ENCODE assay signal across 22 cellular contexts in genomic region chr4:166153539-166153938, GRCh38.
DNase-seq lines count a peak whose midpoint lies in the region; ATAC-seq and TF ChIP-seq lines count a peak whose summit lies in the region.
"Had no signal": no experiment of that assay in that cellular context is flagged by ENCODE, and none has a peak within 500 bp of the region (broad histone marks: within the 10 kb centered on the region; RNA-seq: fewer than 3 reads in every experiment).

No MANE protein-coding gene starts in this region.

- H3K4me3 ChIP-seq in right atrium auricular region (no peak overlapping the region), cardiac fibroblast (replicated peaks in 1 of 2; ENCODE audit: low read depth in 2 of 2, low read length in 2 of 2) (no peak overlapping the region), aorta (ENCODE audit: low read length in 2 of 2) (no peak overlapping the region)
- H3K4me3 ChIP-seq: BLaER1, upper lobe of left lung had no signal

- DNase-seq in Right ventricle myocardium inferior (ENCODE audit: missing footprints): no peak
- no peak for DNase-seq in right atrium auricular region (ENCODE audit: low spot score)
- DNase-seq in cardiac fibroblast (ENCODE audit: low read depth in 2 of 2): peak; percentile 74 to 88
- no peak for DNase-seq in left cardiac atrium
- DNase-seq in aorta: no peak
- DNase-seq in ureter (ENCODE audit: low spot score): no peak
- no peak for DNase-seq in effector memory CD8-positive, alpha-beta T cell
- no peak for DNase-seq in glutamatergic neuron
- DNase-seq: activated CD4-positive, alpha-beta T cell treated with anti-CD3 and anti-CD28 coated beads, Interleukin-2, amount 10 ng/mL, durations not matched to agents 24 days and 14 days; activated naive CD8-positive, alpha-beta T cell treated with anti-CD3 and anti-CD28 coated beads, Interleukin-2, amount 50 U/mL, for 24 hours; midbrain; NCI-H1417 treated with DMSO at 0.1 percent for 48 hours; NCI-H524 treated with DMSO at 0.1 percent for 48 hours; SHP77; small intestine; stimulated activated CD4-positive, alpha-beta T cell treated with anti-CD3 and anti-CD28 coated beads, Interleukin-4, amount 100 ng/mL, for 1 hour; stimulated activated naive CD8-positive, alpha-beta T cell treated with anti-CD3 and anti-CD28 coated beads, Interleukin-15, amount 100 ng/mL, for 72 hours; upper lobe of left lung had no signal

- H3K9me3 Mint-ChIP-seq in effector memory CD8-positive, alpha-beta T cell: peaks cover 16 to 17% of the 10 kb centered on the region in 2 donors
- no peaks in the 10 kb centered on the region for H3K9me3 Mint-ChIP-seq in glutamatergic neuron (ENCODE audit: unreplicated experiment)
- H3K9me3 Mint-ChIP-seq: activated CD4-positive, alpha-beta T cell treated with anti-CD3 and anti-CD28 coated beads, Interleukin-2, amount 10 ng/mL, durations not matched to agents 24 days and 14 days; activated naive CD8-positive, alpha-beta T cell treated with anti-CD3 and anti-CD28 coated beads, Interleukin-2, amount 50 U/mL, for 24 hours; activated T-helper 2 cell treated with anti-CD3 and anti-CD28 coated beads, Interferon-gamma antibody, Interleukin-2, Interleukin-4, amounts not matched to agents 10 μg/mL and 5 μg/mL and 100 μg/mL, durations not matched to agents 14 hours and 24 hours and 36 hours had no signal

- no peaks in the 10 kb centered on the region for H3K4me1 ChIP-seq in right atrium auricular region
- H3K4me1 ChIP-seq in aorta (ENCODE audit: control insufficient read depth in 1 of 2, insufficient read depth in 2 of 2, low read length in 2 of 2): no peaks in the 10 kb centered on the region
- H3K4me1 ChIP-seq: BLaER1, upper lobe of left lung had no signal

- H3K4me3 Mint-ChIP-seq in effector memory CD8-positive, alpha-beta T cell: no peak overlapping the region
- no peak overlapping the region for H3K4me3 Mint-ChIP-seq in glutamatergic neuron (ENCODE audit: unreplicated experiment)
- H3K4me3 Mint-ChIP-seq: activated CD4-positive, alpha-beta T cell treated with anti-CD3 and anti-CD28 coated beads, Interleukin-2, amount 10 ng/mL, durations not matched to agents 24 days and 14 days; activated naive CD8-positive, alpha-beta T cell treated with anti-CD3 and anti-CD28 coated beads, Interleukin-2, amount 50 U/mL, for 24 hours; neural crest cell; stimulated activated naive CD8-positive, alpha-beta T cell treated with anti-CD3 and anti-CD28 coated beads, Interleukin-15, amount 100 ng/mL, for 72 hours had no signal

- no peaks in the 10 kb centered on the region for H3K4me1 Mint-ChIP-seq in effector memory CD8-positive, alpha-beta T cell (ENCODE audit: low read depth in 2 of 2)
- peaks cover 2% of the 10 kb centered on the region for H3K4me1 Mint-ChIP-seq in glutamatergic neuron (ENCODE audit: low read depth, unreplicated experiment)
- H3K4me1 Mint-ChIP-seq: activated CD4-positive, alpha-beta T cell treated with anti-CD3 and anti-CD28 coated beads, Interleukin-2, amount 10 ng/mL, durations not matched to agents 24 days and 14 days; activated naive CD8-positive, alpha-beta T cell treated with anti-CD3 and anti-CD28 coated beads, Interleukin-2, amount 50 U/mL, for 24 hours; stimulated activated naive CD8-positive, alpha-beta T cell treated with anti-CD3 and anti-CD28 coated beads, Interleukin-15, amount 100 ng/mL, for 72 hours had no signal

- H3K27me3 ChIP-seq in right atrium auricular region (no peaks in the 10 kb centered on the region), aorta (ENCODE audit: control insufficient read depth in 1 of 2, insufficient read depth in 2 of 2, low read length in 1 of 2) (no peaks in the 10 kb centered on the region)
- H3K27me3 ChIP-seq: BLaER1, upper lobe of left lung had no signal

- TF ChIP-seq CTCF in right atrium auricular region (IDR thresholded peaks at IDR 0.05): no peak
- TF ChIP-seq CTCF in cardiac fibroblast (IDR thresholded peaks at IDR 0.05; ENCODE audit: low read depth, low read length): no peak
- TF ChIP-seq CTCF in glutamatergic neuron (IDR thresholded peaks at IDR 0.05; ENCODE audit: partially characterized antibody, unreplicated experiment): no peak

- H3K9me3 ChIP-seq in right atrium auricular region (no peaks in the 10 kb centered on the region), aorta (ENCODE audit: control insufficient read depth, low read length) (no peaks in the 10 kb centered on the region)
- H3K9me3 ChIP-seq: BLaER1, upper lobe of left lung had no signal

- H3K36me3 Mint-ChIP-seq in effector memory CD8-positive, alpha-beta T cell (ENCODE audit: insufficient read depth): no peaks in the 10 kb centered on the region
- H3K36me3 Mint-ChIP-seq in glutamatergic neuron (ENCODE audit: unreplicated experiment): no peaks in the 10 kb centered on the region

- no peak overlapping the region for H3K27ac Mint-ChIP-seq in effector memory CD8-positive, alpha-beta T cell
- H3K27ac Mint-ChIP-seq in glutamatergic neuron (ENCODE audit: unreplicated experiment): no peak overlapping the region
- H3K27ac Mint-ChIP-seq: activated CD4-positive, alpha-beta T cell treated with anti-CD3 and anti-CD28 coated beads, Interleukin-2, amount 10 ng/mL, durations not matched to agents 24 days and 14 days; activated naive CD8-positive, alpha-beta T cell treated with anti-CD3 and anti-CD28 coated beads, Interleukin-2, amount 50 U/mL, for 24 hours; activated T-helper 2 cell treated with anti-CD3 and anti-CD28 coated beads, Interferon-gamma antibody, Interleukin-2, Interleukin-4, amounts not matched to agents 10 μg/mL and 5 μg/mL and 100 μg/mL, durations not matched to agents 14 hours and 24 hours and 36 hours; stimulated activated naive CD8-positive, alpha-beta T cell treated with anti-CD3 and anti-CD28 coated beads, Interleukin-15, amount 100 ng/mL, for 72 hours had no signal

- intact Hi-C loops in Right ventricle myocardium inferior (cut with DNase I): no loop called here
- intact Hi-C loops in left cardiac atrium (cut with DNase I): no loop called here
- intact Hi-C loops in aorta (cut with DNase I): no loop called here

- H3K27me3 Mint-ChIP-seq in effector memory CD8-positive, alpha-beta T cell: no peaks in the 10 kb centered on the region
- no peaks in the 10 kb centered on the region for H3K27me3 Mint-ChIP-seq in glutamatergic neuron (ENCODE audit: unreplicated experiment)
- H3K27me3 Mint-ChIP-seq: activated CD4-positive, alpha-beta T cell treated with anti-CD3 and anti-CD28 coated beads, Interleukin-2, amount 10 ng/mL, durations not matched to agents 24 days and 14 days; activated naive CD8-positive, alpha-beta T cell treated with anti-CD3 and anti-CD28 coated beads, Interleukin-2, amount 50 U/mL, for 24 hours; stimulated activated naive CD8-positive, alpha-beta T cell treated with anti-CD3 and anti-CD28 coated beads, Interleukin-15, amount 100 ng/mL, for 72 hours had no signal

- peak; percentile 85 for ATAC-seq in Right ventricle myocardium inferior
- ATAC-seq in left cardiac atrium: peak; percentile 59 to 98
- peak; percentile 63 for ATAC-seq in aorta (ENCODE audit: low FRiP score)
- ATAC-seq in effector memory CD8-positive, alpha-beta T cell (replicated peaks): no peak
- ATAC-seq: activated naive CD8-positive, alpha-beta T cell treated with anti-CD3 and anti-CD28 coated beads, Interleukin-2, amount 50 U/mL, for 24 hours; stimulated activated naive CD8-positive, alpha-beta T cell treated with anti-CD3 and anti-CD28 coated beads, Interleukin-15, amount 100 ng/mL, for 72 hours had no signal

- H3K36me3 ChIP-seq in right atrium auricular region: no peaks in the 10 kb centered on the region
- H3K36me3 ChIP-seq in aorta (ENCODE audit: control insufficient read depth in 1 of 2, insufficient read depth in 2 of 2, low read length in 1 of 2): no peaks in the 10 kb centered on the region
- H3K36me3 ChIP-seq: BLaER1, upper lobe of left lung had no signal

- no peak overlapping the region for H3K27ac ChIP-seq in right atrium auricular region
- H3K27ac ChIP-seq in aorta (ENCODE audit: low read depth in 1 of 2, low read length in 2 of 2): no peak overlapping the region
- H3K27ac ChIP-seq: 22Rv1, BLaER1, upper lobe of left lung had no signal

Comparison
In these comparisons a context has a peak if more than half of its experiments do, and no peak if none do; other contexts are left out.
1. DNase-seq: peak in cardiac fibroblast (2 of 2); none in Right ventricle myocardium inferior (single experiment), right atrium auricular region (single experiment), left cardiac atrium (single experiment), aorta (0 of 2), ureter (single experiment), effector memory CD8-positive, alpha-beta T cell (0 of 3) and glutamatergic neuron (single experiment).